8 cellular contexts compared by ENCODE assay signal in genomic region chr1:85289207-85289847, GRCh38.
DNase-seq lines count a peak whose midpoint lies in the region; ATAC-seq and TF ChIP-seq lines count a peak whose summit lies in the region.
"Had no signal": no experiment of that assay in that cellular context is flagged by ENCODE, and none has a peak within 500 bp of the region (broad histone marks: within the 10 kb centered on the region; RNA-seq: fewer than 3 reads in every experiment).

No MANE protein-coding gene starts in this region.

- ATAC-seq in GM18868 (IDR thresholded peaks at IDR 0.05; ENCODE audit: unreplicated experiment) = peak; percentile 53
- ATAC-seq in HG03139 (IDR thresholded peaks at IDR 0.05; ENCODE audit: unreplicated experiment) = no peak

- no peaks in the 10 kb centered on the region for H3K36me3 ChIP-seq in adipocyte (ENCODE audit: control insufficient read depth, insufficient read depth, low read length, severe bottlenecking)

- H3K27me3 ChIP-seq in adipocyte (replicated peaks; ENCODE audit: control insufficient read depth, insufficient read depth, low read length) = no peaks in the 10 kb centered on the region

- DNase-seq in HS-5 (ENCODE audit: low read depth) (peak; percentile 89), adipocyte (ENCODE audit: low read depth) (peak; percentile 76), retinal pigment epithelial cell (ENCODE audit: low read depth) (peak; percentile 75), head of caudate nucleus (no peak), NK-92 (lab: John Stamatoyannopoulos, UW; ENCODE audit: unreplicated experiment) (no peak)
- DNase-seq: NK-92 treated with Interleukin-12 subunit alpha and Interleukin-12 subunit beta, amount 100 ng/mL, for 24 hours had no signal

- intact Hi-C loops in head of caudate nucleus (cut with DNase I) = no loop called here

- H3K9ac ChIP-seq in adipocyte (ENCODE audit: low read length) = no peak overlapping the region

- H3K4me3 ChIP-seq in adipocyte (ENCODE audit: low read length) (no peak overlapping the region), retinal pigment epithelial cell (ENCODE audit: low read length) (no peak overlapping the region)

- H3K9me3 ChIP-seq in adipocyte (ENCODE audit: control insufficient read depth, low read length) = no peaks in the 10 kb centered on the region

- H3K4me1 ChIP-seq in adipocyte (ENCODE audit: control insufficient read depth, insufficient read depth, low read length) = peaks cover 14% of the 10 kb centered on the region

- no peak for TF ChIP-seq CTCF in retinal pigment epithelial cell (conservative IDR thresholded peaks at IDR 0.05; ENCODE audit: low read depth, low read length)

Comparison
In these comparisons a context has a peak if more than half of its experiments do, and no peak if none do; other contexts are left out.
1. DNase-seq: peak in HS-5 (single experiment), adipocyte (single experiment) and retinal pigment epithelial cell (single experiment); none in head of caudate nucleus (0 of 42) and NK-92 (single experiment).